ENCODE assay signal across 1 cellular context in genomic region chr9:38384990-38385848, GRCh38.
TF ChIP-seq lines count a peak whose summit lies in the region.

No MANE protein-coding gene starts in this region.

TF ChIP-seq in GM23338, 12 proteins besides CTCF, POLR2A, EP300 and RAD21:
- TF ChIP-seq ZNF462 (CRISPR knock-in tag; IDR thresholded peaks at IDR 0.05) (no peak), EZH2phosphoT487 (IDR thresholded peaks at IDR 0.05; ENCODE audit: unreplicated experiment) (no peak), STAT1 (IDR thresholded peaks at IDR 0.05; ENCODE audit: unreplicated experiment) (no peak), NANOG (IDR thresholded peaks at IDR 0.05; ENCODE audit: borderline replicate concordance) (no peak), CREB1 (CRISPR knock-in tag; IDR thresholded peaks at IDR 0.05; ENCODE audit: low read depth) (no peak), JUNB (IDR thresholded peaks at IDR 0.05; ENCODE audit: unreplicated experiment) (no peak), POLR2AphosphoS5 (IDR thresholded peaks at IDR 0.05; ENCODE audit: low read depth) (no peak), ETS1 (IDR thresholded peaks at IDR 0.05) (no peak)
